Comparison of ENCODE assay signal across 10 cellular contexts in the genomic region with DNA sequence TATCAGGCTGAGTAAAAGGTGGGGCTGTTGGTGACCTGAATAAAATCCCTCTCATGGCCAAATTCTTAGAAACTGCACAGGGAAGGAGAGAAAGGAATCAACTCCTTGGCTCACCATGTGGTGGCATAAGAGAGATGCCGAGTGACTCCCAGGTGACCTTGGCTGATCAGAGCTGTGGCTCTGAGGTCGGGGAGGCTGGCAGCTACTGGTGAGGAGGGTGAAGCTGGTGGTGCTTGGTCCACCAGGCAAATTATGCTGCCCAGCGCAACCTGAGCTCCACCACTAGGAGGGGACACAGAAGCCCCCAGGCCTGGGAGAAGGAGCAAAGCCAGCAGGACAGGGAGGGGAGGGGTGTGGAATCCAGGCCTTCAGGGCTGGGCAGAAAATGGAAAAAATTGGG.
DNase-seq lines count a peak whose midpoint lies in the region; ATAC-seq and TF ChIP-seq lines count a peak whose summit lies in the region.
"Had no signal": no experiment of that assay in that cellular context is flagged by ENCODE, and none has a peak within 500 bp of the region (broad histone marks: within the 10 kb centered on the region; RNA-seq: fewer than 3 reads in every experiment).

No MANE protein-coding gene starts in this region.

- in situ Hi-C loops in ACHN (cut with HindIII; ENCODE audit: low pct_ligation_motif_present, low pct_unique_long_range_greater_than_20kb, low sequenced_read_pairs) (no loop called here), SK-MEL-5 (cut with HindIII; ENCODE audit: low pct_unique_long_range_greater_than_20kb, low sequenced_read_pairs) (no loop called here)

- no peaks in the 10 kb centered on the region for H3K36me3 ChIP-seq in right atrium auricular region

- peaks cover 0 to 15% of the 10 kb centered on the region in 2 donors for H3K4me1 ChIP-seq in right atrium auricular region

- no peaks in the 10 kb centered on the region for H3K9me3 ChIP-seq in right atrium auricular region

- peak; percentile 25 for TF ChIP-seq CTCF in GM12873 (IDR thresholded peaks at IDR 0.05; ENCODE audit: insufficient read depth, low read depth, low read length, missing control alignments)
- TF ChIP-seq CTCF in right atrium auricular region (IDR thresholded peaks at IDR 0.05), result peak in 1 of 2 donors; percentile 32

- ATAC-seq in HG03457 (IDR thresholded peaks at IDR 0.05; ENCODE audit: unreplicated experiment) (no peak), GM18861 (IDR thresholded peaks at IDR 0.05; ENCODE audit: unreplicated experiment) (no peak)
- no peak for ATAC-seq in stimulated activated naive CD8-positive, alpha-beta T cell treated with anti-CD3 and anti-CD28 coated beads, Interleukin-15, Interleukin-2, amounts not matched to agents 100 U/mL and 50 U/mL, for 24 hours

- no peak overlapping the region for H3K4me3 ChIP-seq in right atrium auricular region

- peak overlapping the region; percentile 4 to 50 for H3K27ac ChIP-seq in right atrium auricular region

- peak; percentile 35 for DNase-seq in ACHN
- DNase-seq in SK-MEL-5 (ENCODE audit: low read depth, low spot score), result peak; percentile 55
- no peak for DNase-seq in right atrium auricular region (ENCODE audit: low spot score)
- no peak for DNase-seq in COR-L47 (lab: John Stamatoyannopoulos, UW)
- no peak for DNase-seq in stimulated activated naive CD8-positive, alpha-beta T cell treated with anti-CD3 and anti-CD28 coated beads, Interleukin-15, Interleukin-2, amounts not matched to agents 100 U/mL and 50 U/mL, for 24 hours
- DNase-seq: NCI-H446 treated with DMSO at 0.1 percent for 48 hours; stimulated activated CD4-positive, alpha-beta T cell treated with anti-CD3 and anti-CD28 coated beads, Interleukin-15, amount 100 ng/mL, for 24 hours had no signal

- H3K27me3 ChIP-seq in right atrium auricular region, result no peaks in the 10 kb centered on the region

Comparison
In these comparisons a context has a peak if more than half of its experiments do, and no peak if none do; other contexts are left out.
1. DNase-seq: peak in ACHN (single experiment) and SK-MEL-5 (single experiment); none in right atrium auricular region (single experiment), COR-L47 (single experiment) and stimulated activated naive CD8-positive, alpha-beta T cell treated with anti-CD3 and anti-CD28 coated beads, Interleukin-15, Interleukin-2, amounts not matched to agents 100 U/mL and 50 U/mL, for 24 hours (single experiment).